1 cellular context compared by ENCODE assay signal in the genomic region with DNA sequence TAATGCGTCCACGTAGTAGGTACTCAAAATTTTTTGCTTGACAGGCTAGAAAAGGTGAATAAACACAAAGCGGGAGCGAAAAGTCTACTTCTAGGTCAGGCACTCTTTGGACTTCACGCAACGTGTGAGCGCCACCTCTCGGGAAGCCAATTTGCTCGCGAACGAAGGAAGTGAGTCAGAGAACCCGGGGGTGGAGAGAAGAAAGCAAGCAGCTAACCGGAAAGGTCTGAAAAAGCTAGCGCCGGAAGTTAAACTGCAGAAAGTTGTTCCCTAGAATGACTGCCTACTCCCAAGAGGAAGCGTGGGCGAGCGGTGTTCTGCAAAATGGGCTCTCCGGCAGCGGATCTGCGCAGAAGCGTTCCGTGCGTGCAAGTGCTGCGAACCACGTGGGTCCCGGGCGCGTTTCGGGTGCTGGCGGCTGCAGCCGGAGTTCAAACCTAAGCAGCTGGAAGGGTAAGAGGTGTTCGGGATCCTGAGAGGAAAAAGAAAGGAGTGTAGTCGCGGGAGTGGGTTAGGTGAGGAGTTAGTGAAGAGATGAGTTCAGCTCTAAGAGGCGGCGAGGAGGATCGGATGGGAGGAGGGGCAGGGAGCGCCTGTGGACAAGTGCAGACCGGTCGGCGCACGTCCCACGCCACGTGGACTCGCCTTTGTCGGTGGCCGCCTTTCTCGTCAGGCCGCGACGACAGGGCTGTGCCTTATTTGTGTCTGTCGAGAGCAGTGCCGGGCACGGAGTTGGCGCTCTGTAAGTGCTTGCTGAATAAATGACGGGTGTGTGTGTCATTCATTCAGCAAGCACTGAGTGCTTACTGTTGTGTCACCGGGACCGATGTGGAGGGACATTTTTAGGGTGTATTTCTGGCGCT.
TF ChIP-seq lines count a peak whose summit lies in the region.

A gene (plus strand): TSS at position 350 of the 863 bp plus-strand sequence. CDS start 2,096 bp downstream, outside the sequence.

TF ChIP-seq in liver, 16 proteins besides CTCF, POLR2A, EP300 and RAD21 (continued from another document):
- TF ChIP-seq, protein P1, sequence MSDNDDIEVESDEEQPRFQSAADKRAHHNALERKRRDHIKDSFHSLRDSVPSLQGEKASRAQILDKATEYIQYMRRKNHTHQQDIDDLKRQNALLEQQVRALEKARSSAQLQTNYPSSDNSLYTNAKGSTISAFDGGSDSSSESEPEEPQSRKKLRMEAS (IDR thresholded peaks at IDR 0.05), result peak; percentile 100
- TF ChIP-seq FOXA1 (IDR thresholded peaks at IDR 0.05), result peak; percentile 67
- TF ChIP-seq JUND (IDR thresholded peaks at IDR 0.05), result peak; percentile 95 to 97
- TF ChIP-seq HNF4A (conservative IDR thresholded peaks at IDR 0.05), result peak; percentile 67 to 84
- TF ChIP-seq FOXA2 (IDR thresholded peaks at IDR 0.05), result no peak
